ENCODE assay signal across 2 cellular contexts in genomic region chr22:22019659-22020424, GRCh38.
TF ChIP-seq lines count a peak whose summit lies in the region.

No MANE protein-coding gene starts in this region.

TF ChIP-seq in GM12878, 131 proteins besides CTCF, POLR2A, EP300 and RAD21:
- TF ChIP-seq HDGF (IDR thresholded peaks at IDR 0.05) (no peak), RUNX3 (IDR thresholded peaks at IDR 0.05; ENCODE audit: low read length) (peak; percentile 60)

TF ChIP-seq in GM23338, 12 proteins besides CTCF, POLR2A, EP300 and RAD21:
- TF ChIP-seq EZH2 (IDR thresholded peaks at IDR 0.05; ENCODE audit: low read depth, unreplicated experiment) (no peak), NANOG (IDR thresholded peaks at IDR 0.05; ENCODE audit: borderline replicate concordance) (no peak), POLR2AphosphoS5 (IDR thresholded peaks at IDR 0.05; ENCODE audit: low read depth) (no peak), ETS1 (IDR thresholded peaks at IDR 0.05) (no peak), ZNF114 (CRISPR knock-in tag; IDR thresholded peaks at IDR 0.05) (no peak)
- TF ChIP-seq, protein P1, sequence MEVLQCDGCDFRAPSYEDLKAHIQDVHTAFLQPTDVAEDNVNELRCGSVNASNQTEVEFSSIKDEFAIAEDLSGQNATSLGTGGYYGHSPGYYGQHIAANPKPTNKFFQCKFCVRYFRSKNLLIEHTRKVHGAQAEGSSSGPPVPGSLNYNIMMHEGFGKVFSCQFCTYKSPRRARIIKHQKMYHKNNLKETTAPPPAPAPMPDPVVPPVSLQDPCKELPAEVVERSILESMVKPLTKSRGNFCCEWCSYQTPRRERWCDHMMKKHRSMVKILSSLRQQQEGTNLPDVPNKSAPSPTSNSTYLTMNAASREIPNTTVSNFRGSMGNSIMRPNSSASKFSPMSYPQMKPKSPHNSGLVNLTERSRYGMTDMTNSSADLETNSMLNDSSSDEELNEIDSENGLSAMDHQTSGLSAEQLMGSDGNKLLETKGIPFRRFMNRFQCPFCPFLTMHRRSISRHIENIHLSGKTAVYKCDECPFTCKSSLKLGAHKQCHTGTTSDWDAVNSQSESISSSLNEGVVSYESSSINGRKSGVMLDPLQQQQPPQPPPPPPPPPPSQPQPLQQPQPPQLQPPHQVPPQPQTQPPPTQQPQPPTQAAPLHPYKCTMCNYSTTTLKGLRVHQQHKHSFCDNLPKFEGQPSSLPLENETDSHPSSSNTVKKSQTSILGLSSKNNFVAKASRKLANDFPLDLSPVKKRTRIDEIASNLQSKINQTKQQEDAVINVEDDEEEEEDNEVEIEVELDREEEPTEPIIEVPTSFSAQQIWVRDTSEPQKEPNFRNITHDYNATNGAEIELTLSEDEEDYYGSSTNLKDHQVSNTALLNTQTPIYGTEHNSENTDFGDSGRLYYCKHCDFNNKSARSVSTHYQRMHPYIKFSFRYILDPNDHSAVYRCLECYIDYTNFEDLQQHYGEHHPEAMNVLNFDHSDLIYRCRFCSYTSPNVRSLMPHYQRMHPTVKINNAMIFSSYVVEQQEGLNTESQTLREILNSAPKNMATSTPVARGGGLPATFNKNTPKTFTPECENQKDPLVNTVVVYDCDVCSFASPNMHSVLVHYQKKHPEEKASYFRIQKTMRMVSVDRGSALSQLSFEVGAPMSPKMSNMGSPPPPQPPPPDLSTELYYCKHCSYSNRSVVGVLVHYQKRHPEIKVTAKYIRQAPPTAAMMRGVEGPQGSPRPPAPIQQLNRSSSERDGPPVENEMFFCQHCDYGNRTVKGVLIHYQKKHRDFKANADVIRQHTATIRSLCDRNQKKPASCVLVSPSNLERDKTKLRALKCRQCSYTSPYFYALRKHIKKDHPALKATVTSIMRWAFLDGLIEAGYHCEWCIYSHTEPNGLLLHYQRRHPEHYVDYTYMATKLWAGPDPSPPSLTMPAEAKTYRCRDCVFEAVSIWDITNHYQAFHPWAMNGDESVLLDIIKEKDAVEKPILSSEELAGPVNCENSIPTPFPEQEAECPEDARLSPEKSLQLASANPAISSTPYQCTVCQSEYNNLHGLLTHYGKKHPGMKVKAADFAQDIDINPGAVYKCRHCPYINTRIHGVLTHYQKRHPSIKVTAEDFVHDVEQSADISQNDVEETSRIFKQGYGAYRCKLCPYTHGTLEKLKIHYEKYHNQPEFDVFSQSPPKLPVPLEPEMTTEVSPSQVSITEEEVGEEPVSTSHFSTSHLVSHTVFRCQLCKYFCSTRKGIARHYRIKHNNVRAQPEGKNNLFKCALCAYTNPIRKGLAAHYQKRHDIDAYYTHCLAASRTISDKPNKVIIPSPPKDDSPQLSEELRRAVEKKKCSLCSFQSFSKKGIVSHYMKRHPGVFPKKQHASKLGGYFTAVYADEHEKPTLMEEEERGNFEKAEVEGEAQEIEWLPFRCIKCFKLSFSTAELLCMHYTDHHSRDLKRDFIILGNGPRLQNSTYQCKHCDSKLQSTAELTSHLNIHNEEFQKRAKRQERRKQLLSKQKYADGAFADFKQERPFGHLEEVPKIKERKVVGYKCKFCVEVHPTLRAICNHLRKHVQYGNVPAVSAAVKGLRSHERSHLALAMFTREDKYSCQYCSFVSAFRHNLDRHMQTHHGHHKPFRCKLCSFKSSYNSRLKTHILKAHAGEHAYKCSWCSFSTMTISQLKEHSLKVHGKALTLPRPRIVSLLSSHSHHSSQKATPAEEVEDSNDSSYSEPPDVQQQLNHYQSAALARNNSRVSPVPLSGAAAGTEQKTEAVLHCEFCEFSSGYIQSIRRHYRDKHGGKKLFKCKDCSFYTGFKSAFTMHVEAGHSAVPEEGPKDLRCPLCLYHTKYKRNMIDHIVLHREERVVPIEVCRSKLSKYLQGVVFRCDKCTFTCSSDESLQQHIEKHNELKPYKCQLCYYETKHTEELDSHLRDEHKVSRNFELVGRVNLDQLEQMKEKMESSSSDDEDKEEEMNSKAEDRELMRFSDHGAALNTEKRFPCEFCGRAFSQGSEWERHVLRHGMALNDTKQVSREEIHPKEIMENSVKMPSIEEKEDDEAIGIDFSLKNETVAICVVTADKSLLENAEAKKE (CRISPR knock-in tag; IDR thresholded peaks at IDR 0.05): no peak
